Comparison of ENCODE assay signal across 12 cellular contexts in the genomic region with DNA sequence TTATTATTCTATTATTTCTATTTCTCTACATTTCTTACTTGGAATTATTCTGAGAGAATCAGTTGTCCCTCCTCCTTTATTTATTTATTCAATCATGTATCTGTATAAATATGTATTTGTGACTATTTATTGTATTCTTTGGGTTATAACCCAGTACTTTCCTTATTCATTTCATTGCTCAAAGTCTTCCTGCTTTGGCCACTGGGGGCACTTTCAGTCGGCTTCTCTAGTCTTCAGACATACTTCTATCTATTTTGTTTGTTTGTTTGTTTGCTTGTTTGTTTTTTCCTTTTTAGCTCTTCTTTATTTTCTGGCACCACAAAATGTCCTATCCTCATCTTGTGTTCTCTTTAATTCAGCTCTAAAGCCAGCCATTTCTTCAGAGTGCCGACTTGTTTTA.
A peak's percentile ranks its signal among the peaks of the same experiment; 100 is the strongest.
DNase-seq lines count a peak whose midpoint lies in the region; ATAC-seq and TF ChIP-seq lines count a peak whose summit lies in the region.
"Had no signal": no experiment of that assay in that cellular context is flagged by ENCODE, and none has a peak within 500 bp of the region (broad histone marks: within the 10 kb centered on the region; RNA-seq: fewer than 3 reads in every experiment).

No MANE protein-coding gene starts in this region.

- peaks cover 6% of the 10 kb centered on the region for H3K27me3 Mint-ChIP-seq in activated T-helper 2 cell treated with anti-CD3 and anti-CD28 coated beads, Interferon-gamma antibody, Interleukin-2, Interleukin-4, amounts not matched to agents 10 μg/mL and 5 μg/mL and 100 μg/mL, durations not matched to agents 14 hours and 24 hours and 36 hours (ENCODE audit: low read depth)

- no peaks in the 10 kb centered on the region for H3K36me3 Mint-ChIP-seq in activated T-helper 2 cell treated with anti-CD3 and anti-CD28 coated beads, Interferon-gamma antibody, Interleukin-2, Interleukin-4, amounts not matched to agents 10 μg/mL and 5 μg/mL and 100 μg/mL, durations not matched to agents 14 hours and 24 hours and 36 hours (ENCODE audit: low read depth)
- H3K36me3 Mint-ChIP-seq: activated CD8-positive, alpha-beta memory T cell treated with anti-CD3 and anti-CD28 coated beads, Interleukin-2, amount 10 ng/mL, durations not matched to agents 7 days and 5 days had no signal

- intact Hi-C loops in activated T-helper 2 cell treated with anti-CD3 and anti-CD28 coated beads, Interferon-gamma antibody, Interleukin-2, Interleukin-4, amounts not matched to agents 10 μg/mL and 5 μg/mL and 100 μg/mL, durations not matched to agents 14 hours and 24 hours and 36 hours (cut with micrococcal nuclease): no loop called here

- no peaks in the 10 kb centered on the region for H3K4me1 Mint-ChIP-seq in activated T-helper 2 cell treated with anti-CD3 and anti-CD28 coated beads, Interferon-gamma antibody, Interleukin-2, Interleukin-4, amounts not matched to agents 10 μg/mL and 5 μg/mL and 100 μg/mL, durations not matched to agents 14 hours and 24 hours and 36 hours (ENCODE audit: low read depth)

- H3K4me3 Mint-ChIP-seq in activated T-helper 2 cell treated with anti-CD3 and anti-CD28 coated beads, Interferon-gamma antibody, Interleukin-2, Interleukin-4, amounts not matched to agents 10 μg/mL and 5 μg/mL and 100 μg/mL, durations not matched to agents 14 hours and 24 hours and 36 hours (ENCODE audit: low read depth): no peak overlapping the region
- H3K4me3 Mint-ChIP-seq: activated CD8-positive, alpha-beta memory T cell treated with anti-CD3 and anti-CD28 coated beads, Interleukin-2, amount 10 ng/mL, durations not matched to agents 7 days and 5 days had no signal

- peak; percentile 62 for TF ChIP-seq CTCF in BE2C (IDR thresholded peaks at IDR 0.05; ENCODE audit: low read depth, low read length)
- TF ChIP-seq CTCF in foreskin keratinocyte (conservative IDR thresholded peaks at IDR 0.05): peak; percentile 48

- DNase-seq in BE2C (no peak), RKO (ENCODE audit: low spot score) (peak; percentile 5), foreskin keratinocyte (no peak), D341Med (ENCODE audit: low spot score) (no peak)
- DNase-seq in activated T-helper 2 cell treated with anti-CD3 and anti-CD28 coated beads, Interferon-gamma antibody, Interleukin-2, Interleukin-4, amounts not matched to agents 10 μg/mL and 5 μg/mL and 100 μg/mL, durations not matched to agents 14 hours and 24 hours and 36 hours (ENCODE audit: low spot score): no peak
- no peak for DNase-seq in activated naive CD4-positive, alpha-beta T cell treated with anti-CD3 and anti-CD28 coated beads, Interleukin-2, amount 50 U/mL, for 16 hours
- DNase-seq: activated CD8-positive, alpha-beta memory T cell treated with anti-CD3 and anti-CD28 coated beads, Interleukin-2, amount 10 ng/mL, durations not matched to agents 7 days and 5 days; COR-L47; NCI-H146; occipital lobe had no signal

- no peaks in the 10 kb centered on the region for H3K4me1 ChIP-seq in BE2C
- no peaks in the 10 kb centered on the region for H3K4me1 ChIP-seq in foreskin keratinocyte

- no peak overlapping the region for H3K27ac ChIP-seq in foreskin keratinocyte

- H3K9me3 Mint-ChIP-seq in activated T-helper 2 cell treated with anti-CD3 and anti-CD28 coated beads, Interferon-gamma antibody, Interleukin-2, Interleukin-4, amounts not matched to agents 10 μg/mL and 5 μg/mL and 100 μg/mL, durations not matched to agents 14 hours and 24 hours and 36 hours: no peaks in the 10 kb centered on the region

- no peaks in the 10 kb centered on the region for H3K9me3 ChIP-seq in BE2C

- peaks cover 29% of the 10 kb centered on the region for H3K27me3 ChIP-seq in BE2C
- H3K27me3 ChIP-seq in foreskin keratinocyte: peaks cover 20% of the 10 kb centered on the region

- peak; percentile 49 for ATAC-seq in GM19463 (IDR thresholded peaks at IDR 0.05; ENCODE audit: unreplicated experiment)
- ATAC-seq in foreskin keratinocyte: no peak
- ATAC-seq in HG03097 (IDR thresholded peaks at IDR 0.05; ENCODE audit: low FRiP score, unreplicated experiment): no peak
- ATAC-seq: activated CD8-positive, alpha-beta memory T cell treated with anti-CD3 and anti-CD28 coated beads, Interleukin-2, amount 10 ng/mL, durations not matched to agents 7 days and 5 days had no signal

- no peaks in the 10 kb centered on the region for H3K36me3 ChIP-seq in BE2C

- H3K27ac Mint-ChIP-seq in activated T-helper 2 cell treated with anti-CD3 and anti-CD28 coated beads, Interferon-gamma antibody, Interleukin-2, Interleukin-4, amounts not matched to agents 10 μg/mL and 5 μg/mL and 100 μg/mL, durations not matched to agents 14 hours and 24 hours and 36 hours: no peak overlapping the region
- H3K27ac Mint-ChIP-seq: activated CD8-positive, alpha-beta memory T cell treated with anti-CD3 and anti-CD28 coated beads, Interleukin-2, amount 10 ng/mL, durations not matched to agents 7 days and 5 days had no signal

- no peak overlapping the region for H3K4me3 ChIP-seq in BE2C (ENCODE audit: low read depth, low read length)
